Comparison of ENCODE assay signal across 21 cellular contexts in the genomic region with DNA sequence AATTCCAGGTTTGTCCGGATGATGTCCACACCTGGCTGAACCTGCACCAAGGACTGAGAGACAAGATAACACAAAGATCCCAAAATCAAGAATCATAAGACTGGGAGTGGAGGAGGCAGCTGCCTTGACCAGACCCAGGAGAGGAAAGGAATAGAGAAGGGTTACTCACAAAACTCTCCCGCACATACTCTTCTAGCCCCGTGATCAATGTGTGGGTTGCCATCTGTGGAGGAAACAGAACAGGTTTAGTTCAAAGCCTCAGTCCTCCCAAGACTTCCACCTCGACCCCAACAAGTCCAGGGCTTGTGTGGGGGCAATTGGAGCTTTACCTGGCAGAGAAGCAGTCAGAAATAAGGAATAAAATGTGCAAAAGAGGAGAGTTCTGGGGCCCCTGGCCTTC. TPM values are rescaled to one million over a fixed set of nuclear protein-coding genes. Genes with fewer than 3 reads are reported as not detected.
DNase-seq lines count a peak whose midpoint lies in the region; ATAC-seq and TF ChIP-seq lines count a peak whose summit lies in the region.
"Had no signal": no experiment of that assay in that cellular context is flagged by ENCODE, and none has a peak within 500 bp of the region (broad histone marks: within the 10 kb centered on the region; RNA-seq: fewer than 3 reads in every experiment).

No MANE protein-coding gene starts in this region.

- H3K4me3 ChIP-seq in dorsolateral prefrontal cortex: no peak overlapping the region
- H3K4me3 ChIP-seq: A549, Peyer's patch had no signal

- H3K36me3 Mint-ChIP-seq in activated naive CD4-positive, alpha-beta T cell treated with anti-CD3 and anti-CD28 coated beads, Interleukin-2, amount 10 ng/mL, durations not matched to agents 7 days and 5 days: peaks cover 61% of the 10 kb centered on the region
- H3K36me3 Mint-ChIP-seq in activated CD8-positive, alpha-beta T cell treated with anti-CD3 and anti-CD28 coated beads for 36 hours (ENCODE audit: low read depth): peaks cover 50% of the 10 kb centered on the region
- H3K36me3 Mint-ChIP-seq in endothelial cell (ENCODE audit: low read depth, unreplicated experiment) (peaks cover 34% of the 10 kb centered on the region), progenitor cell of endocrine pancreas (ENCODE audit: insufficient read depth) (peaks cover 20% of the 10 kb centered on the region)

- H3K4me3 Mint-ChIP-seq in activated naive CD4-positive, alpha-beta T cell treated with anti-CD3 and anti-CD28 coated beads, Interleukin-2, amount 10 ng/mL, durations not matched to agents 7 days and 5 days: no peak overlapping the region
- H3K4me3 Mint-ChIP-seq in activated CD8-positive, alpha-beta T cell treated with anti-CD3 and anti-CD28 coated beads for 36 hours: no peak overlapping the region
- H3K4me3 Mint-ChIP-seq in endothelial cell (ENCODE audit: unreplicated experiment) (peak overlapping the region; percentile 25), progenitor cell of endocrine pancreas (ENCODE audit: low read depth) (no peak overlapping the region)
- no peak overlapping the region for H3K4me3 Mint-ChIP-seq in stimulated activated naive CD8-positive, alpha-beta T cell treated with anti-CD3 and anti-CD28 coated beads, Interleukin-15, amount 100 ng/mL, for 72 hours
- H3K4me3 Mint-ChIP-seq: B cell, CD14-positive monocyte had no signal

- CTCF ChIA-PET in activated naive CD4-positive, alpha-beta T cell treated with anti-CD3 and anti-CD28 coated beads, Interleukin-2, amount 10 ng/mL, durations not matched to agents 7 days and 5 days (lab: Charles Lee): no interaction called here
- CTCF ChIA-PET in activated CD8-positive, alpha-beta T cell treated with anti-CD3 and anti-CD28 coated beads for 36 hours (lab: Charles Lee): no interaction called here

- no peak for DNase-seq in activated naive CD4-positive, alpha-beta T cell treated with anti-CD3 and anti-CD28 coated beads, Interleukin-2, amount 10 ng/mL, durations not matched to agents 7 days and 5 days
- no peak for DNase-seq in activated naive CD4-positive, alpha-beta T cell treated with Interleukin-2 at 50 U/mL for 16 hours
- no peak for DNase-seq in activated CD8-positive, alpha-beta T cell treated with anti-CD3 and anti-CD28 coated beads for 36 hours
- no peak for DNase-seq in endothelial cell (ENCODE audit: low spot score)
- DNase-seq in progenitor cell of endocrine pancreas (ENCODE audit: low spot score, unreplicated experiment): no peak
- no peak for DNase-seq in stimulated activated naive CD8-positive, alpha-beta T cell treated with anti-CD3 and anti-CD28 coated beads, Interleukin-15, amount 100 ng/mL, for 72 hours
- DNase-seq in dedifferentiated amniotic fluid mesenchymal stem cell (ENCODE audit: extremely low spot score): no peak
- DNase-seq in dorsolateral prefrontal cortex: no peak
- DNase-seq: EL, GF-D8, Karpas-422, MV-4-11, NCI-H1105 treated with DMSO at 0.1 percent for 48 hours, NCI-H2029 treated with DMSO at 0.1 percent for 48 hours, NCI-H2171, NCI-H524 treated with DMSO at 0.1 percent for 48 hours, NCI-H82, Peyer's patch had no signal

- H3K27me3 Mint-ChIP-seq in activated naive CD4-positive, alpha-beta T cell treated with anti-CD3 and anti-CD28 coated beads, Interleukin-2, amount 10 ng/mL, durations not matched to agents 7 days and 5 days: no peaks in the 10 kb centered on the region
- no peaks in the 10 kb centered on the region for H3K27me3 Mint-ChIP-seq in activated CD8-positive, alpha-beta T cell treated with anti-CD3 and anti-CD28 coated beads for 36 hours
- H3K27me3 Mint-ChIP-seq in endothelial cell (ENCODE audit: unreplicated experiment) (peaks cover 5% of the 10 kb centered on the region), progenitor cell of endocrine pancreas (no peaks in the 10 kb centered on the region)
- H3K27me3 Mint-ChIP-seq in stimulated activated naive CD8-positive, alpha-beta T cell treated with anti-CD3 and anti-CD28 coated beads, Interleukin-15, amount 100 ng/mL, for 72 hours: no peaks in the 10 kb centered on the region
- H3K27me3 Mint-ChIP-seq: B cell had no signal

- TF ChIP-seq CTCF in activated CD8-positive, alpha-beta T cell treated with anti-CD3 and anti-CD28 coated beads for 36 hours (IDR thresholded peaks at IDR 0.05): no peak
- TF ChIP-seq CTCF in endothelial cell (IDR thresholded peaks at IDR 0.05; ENCODE audit: unreplicated experiment) (no peak), progenitor cell of endocrine pancreas (IDR thresholded peaks at IDR 0.05; ENCODE audit: unreplicated experiment) (no peak), dorsolateral prefrontal cortex (IDR thresholded peaks at IDR 0.05 in 54 of 56, conservative IDR thresholded peaks at IDR 0.05 in 2 of 56; ENCODE audit: low read depth in 1 of 56, partially characterized antibody in 56 of 56) (no peak)

- no peak for ATAC-seq in activated CD8-positive, alpha-beta T cell treated with anti-CD3 and anti-CD28 coated beads for 36 hours
- ATAC-seq in stimulated activated naive CD8-positive, alpha-beta T cell treated with anti-CD3 and anti-CD28 coated beads, Interleukin-15, amount 100 ng/mL, for 72 hours: no peak
- ATAC-seq: A549 had no signal

- H3K27ac ChIP-seq in dorsolateral prefrontal cortex: no peak overlapping the region
- H3K27ac ChIP-seq: A549, Peyer's patch had no signal

- peaks cover 4% of the 10 kb centered on the region for H3K4me1 Mint-ChIP-seq in activated naive CD4-positive, alpha-beta T cell treated with anti-CD3 and anti-CD28 coated beads, Interleukin-2, amount 10 ng/mL, durations not matched to agents 7 days and 5 days
- H3K4me1 Mint-ChIP-seq in activated CD8-positive, alpha-beta T cell treated with anti-CD3 and anti-CD28 coated beads for 36 hours (ENCODE audit: low read depth): peaks cover 9% of the 10 kb centered on the region
- peaks cover 2% of the 10 kb centered on the region for H3K4me1 Mint-ChIP-seq in endothelial cell (ENCODE audit: unreplicated experiment)
- no peaks in the 10 kb centered on the region for H3K4me1 Mint-ChIP-seq in progenitor cell of endocrine pancreas (ENCODE audit: low read depth)
- H3K4me1 Mint-ChIP-seq in stimulated activated naive CD8-positive, alpha-beta T cell treated with anti-CD3 and anti-CD28 coated beads, Interleukin-15, amount 100 ng/mL, for 72 hours: peaks cover 27% of the 10 kb centered on the region
- H3K4me1 Mint-ChIP-seq: B cell, CD14-positive monocyte had no signal

- POLR2A ChIA-PET in activated CD8-positive, alpha-beta T cell treated with anti-CD3 and anti-CD28 coated beads for 36 hours (lab: Charles Lee): interaction anchor here (1.2 to 16.2 kb wide), 3 partner anchors 10 to 15 kb away, joined by 3 to 235 read pairs (median 62); a partner anchor contains a TSS

- no peaks in the 10 kb centered on the region for H3K9me3 Mint-ChIP-seq in activated naive CD4-positive, alpha-beta T cell treated with anti-CD3 and anti-CD28 coated beads, Interleukin-2, amount 10 ng/mL, durations not matched to agents 7 days and 5 days
- no peaks in the 10 kb centered on the region for H3K9me3 Mint-ChIP-seq in activated CD8-positive, alpha-beta T cell treated with anti-CD3 and anti-CD28 coated beads for 36 hours
- no peaks in the 10 kb centered on the region for H3K9me3 Mint-ChIP-seq in endothelial cell (ENCODE audit: unreplicated experiment)
- no peaks in the 10 kb centered on the region for H3K9me3 Mint-ChIP-seq in progenitor cell of endocrine pancreas (ENCODE audit: low read depth)
- no peaks in the 10 kb centered on the region for H3K9me3 Mint-ChIP-seq in stimulated activated naive CD8-positive, alpha-beta T cell treated with anti-CD3 and anti-CD28 coated beads, Interleukin-15, amount 100 ng/mL, for 72 hours
- H3K9me3 Mint-ChIP-seq: CD14-positive monocyte had no signal

- intact Hi-C loops in activated CD8-positive, alpha-beta T cell treated with anti-CD3 and anti-CD28 coated beads for 36 hours (cut with micrococcal nuclease): no loop called here
- intact Hi-C loops in dorsolateral prefrontal cortex (cut with DNase I): no loop called here

- no peaks in the 10 kb centered on the region for H3K27me3 ChIP-seq in dorsolateral prefrontal cortex
- H3K27me3 ChIP-seq: Peyer's patch had no signal

- peak overlapping the region; percentile 70 for H3K27ac Mint-ChIP-seq in activated naive CD4-positive, alpha-beta T cell treated with anti-CD3 and anti-CD28 coated beads, Interleukin-2, amount 10 ng/mL, durations not matched to agents 7 days and 5 days
- peak overlapping the region; percentile 18 for H3K27ac Mint-ChIP-seq in activated CD8-positive, alpha-beta T cell treated with anti-CD3 and anti-CD28 coated beads for 36 hours
- H3K27ac Mint-ChIP-seq in endothelial cell (ENCODE audit: unreplicated experiment) (no peak overlapping the region), progenitor cell of endocrine pancreas (peak overlapping the region; percentile 57)
- no peak overlapping the region for H3K27ac Mint-ChIP-seq in stimulated activated naive CD8-positive, alpha-beta T cell treated with anti-CD3 and anti-CD28 coated beads, Interleukin-15, amount 100 ng/mL, for 72 hours

RNA-seq across cellular contexts. Expression of a gene that starts 11.1 kb away (rescaled TPM):
- total RNA-seq in activated CD8-positive, alpha-beta T cell treated with anti-CD3 and anti-CD28 coated beads for 36 hours: 100 to 1,000 TPM; 303 to 318 TPM
- 312 TPM for total RNA-seq in endothelial cell (ENCODE audit: unreplicated experiment)
- 458 and 471 TPM in 2 replicates for total RNA-seq in progenitor cell of endocrine pancreas
- 100 to 1,000 TPM; 144 to 262 (median 206) TPM for total RNA-seq in dorsolateral prefrontal cortex

RNA-seq across cellular contexts. Expression of a gene that starts 14.3 kb away (rescaled TPM):
- 1 to 10 TPM; 4.4 to 4.9 TPM for total RNA-seq in activated CD8-positive, alpha-beta T cell treated with anti-CD3 and anti-CD28 coated beads for 36 hours
- 0.92 TPM for total RNA-seq in endothelial cell (ENCODE audit: unreplicated experiment)
- total RNA-seq in progenitor cell of endocrine pancreas: 7.1 and 7.5 TPM in 2 replicates
- 1 to 10 TPM in 90 of 120 experiments, under 1 TPM in 22, not detected in 8; 0.56 to 5.0 (median 1.7) TPM for total RNA-seq in dorsolateral prefrontal cortex

RNA-seq across cellular contexts. Expression of a gene that starts 19.2 kb away (rescaled TPM):
- total RNA-seq in activated CD8-positive, alpha-beta T cell treated with anti-CD3 and anti-CD28 coated beads for 36 hours: 10 to 100 TPM; 11.4 to 11.7 TPM
- total RNA-seq in endothelial cell (ENCODE audit: unreplicated experiment) (13.1 TPM), progenitor cell of endocrine pancreas (23.6 and 24.1 TPM in 2 replicates), dorsolateral prefrontal cortex (10 to 100 TPM; 10.7 to 19.7 (median 13.8) TPM)

RNA-seq across cellular contexts. Expression of a gene that starts 20.9 kb away (rescaled TPM):
- 100 to 1,000 TPM; 257 to 262 TPM for total RNA-seq in activated CD8-positive, alpha-beta T cell treated with anti-CD3 and anti-CD28 coated beads for 36 hours
- total RNA-seq in endothelial cell (ENCODE audit: unreplicated experiment) (149 TPM), progenitor cell of endocrine pancreas (272 and 273 TPM in 2 replicates), dorsolateral prefrontal cortex (100 to 1,000 TPM; 158 to 273 (median 188) TPM)

RNA-seq across cellular contexts. Expression of a gene that starts 23.4 kb away (rescaled TPM):
- 10 to 100 TPM; 29.4 to 30.9 TPM for total RNA-seq in activated CD8-positive, alpha-beta T cell treated with anti-CD3 and anti-CD28 coated beads for 36 hours
- total RNA-seq in endothelial cell (ENCODE audit: unreplicated experiment) (8.9 TPM), progenitor cell of endocrine pancreas (15.2 and 18.0 TPM in 2 replicates), dorsolateral prefrontal cortex (10 to 100 TPM; 10.3 to 24.2 (median 15.8) TPM)

Comparison
In these comparisons a context has a peak if more than half of its experiments do, and no peak if none do; other contexts are left out.
1. H3K27ac Mint-ChIP-seq: peak in activated naive CD4-positive, alpha-beta T cell treated with anti-CD3 and anti-CD28 coated beads, Interleukin-2, amount 10 ng/mL, durations not matched to agents 7 days and 5 days (single experiment), activated CD8-positive, alpha-beta T cell treated with anti-CD3 and anti-CD28 coated beads for 36 hours (single experiment) and progenitor cell of endocrine pancreas (single experiment); none in endothelial cell (single experiment) and stimulated activated naive CD8-positive, alpha-beta T cell treated with anti-CD3 and anti-CD28 coated beads, Interleukin-15, amount 100 ng/mL, for 72 hours (0 of 2).